Comparison of ENCODE assay signal across 10 cellular contexts in the genomic region with DNA sequence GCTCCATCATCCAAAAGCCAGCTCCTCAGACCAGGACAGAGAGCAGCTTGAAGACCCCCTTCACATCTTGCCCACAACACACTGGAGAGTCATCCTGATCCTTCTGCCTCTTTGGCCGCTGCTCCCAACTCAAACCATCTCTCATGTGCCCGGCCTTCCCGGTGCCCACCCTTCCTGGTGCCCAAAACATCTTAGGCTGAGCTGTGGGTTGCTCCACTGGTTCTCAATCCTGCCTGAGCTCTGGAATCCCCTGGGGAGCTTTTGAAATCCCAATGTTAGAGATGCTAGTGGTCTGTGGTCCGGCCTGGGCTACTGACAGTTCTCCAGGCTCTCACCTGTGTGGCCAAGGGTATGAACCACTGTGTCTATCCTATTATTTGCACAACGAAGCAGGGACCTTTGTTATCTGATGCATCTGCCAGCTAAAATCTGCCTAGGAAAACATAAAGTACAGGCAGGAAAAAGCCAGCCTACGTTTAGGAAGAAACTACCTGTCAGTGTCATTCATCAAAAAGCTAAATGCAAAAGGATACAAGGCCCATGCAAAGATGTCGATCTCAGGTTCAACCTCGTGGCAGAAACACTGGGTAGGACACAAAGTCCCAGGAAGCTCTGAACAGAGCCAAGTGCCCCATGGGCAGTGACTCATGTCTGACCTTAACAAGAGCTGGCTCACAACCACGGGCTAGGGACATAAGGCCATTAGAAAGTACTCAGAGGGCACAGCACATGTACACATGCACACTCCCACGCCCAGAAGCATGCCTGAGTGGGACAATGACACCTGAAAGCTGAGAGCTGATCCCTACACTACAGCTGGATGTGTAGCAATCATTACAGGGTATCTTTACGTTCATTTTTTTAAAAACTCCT. TPM values are rescaled to one million over a fixed set of nuclear protein-coding genes. Genes with fewer than 3 reads are reported as not detected.
A peak's percentile ranks its signal among the peaks of the same experiment; 100 is the strongest.
DNase-seq lines count a peak whose midpoint lies in the region; ATAC-seq and TF ChIP-seq lines count a peak whose summit lies in the region.
"Had no signal": no experiment of that assay in that cellular context is flagged by ENCODE, and none has a peak within 500 bp of the region (broad histone marks: within the 10 kb centered on the region; RNA-seq: fewer than 3 reads in every experiment).

No MANE protein-coding gene starts in this region.

- H3K36me3 ChIP-seq in neuronal stem cell (replicated peaks in 1 of 2; ENCODE audit: control insufficient read depth in 2 of 2, insufficient read depth in 2 of 2, low read length in 2 of 2) = no peaks in the 10 kb centered on the region

- H3K4ac ChIP-seq in neuronal stem cell (ENCODE audit: low read length) = no peak overlapping the region

- H3K4me1 Mint-ChIP-seq in CD14-positive monocyte = peaks cover 77% of the 10 kb centered on the region
- H3K4me1 Mint-ChIP-seq in nephron progenitor cell = peaks cover 43% of the 10 kb centered on the region
- H3K4me1 Mint-ChIP-seq in activated T-helper 2 cell treated with anti-CD3 and anti-CD28 coated beads, Interferon-gamma antibody, Interleukin-2, Interleukin-4, amounts not matched to agents 10 μg/mL and 5 μg/mL and 100 μg/mL, durations not matched to agents 14 hours and 24 hours and 36 hours (ENCODE audit: low read depth) = peaks cover under 1% of the 10 kb centered on the region
- H3K4me1 Mint-ChIP-seq: IgD-negative memory B cell had no signal

- no peak overlapping the region for H2AK5ac ChIP-seq in neuronal stem cell (ENCODE audit: low read depth, low read length)

- peaks cover 0 to 5% of the 10 kb centered on the region in 2 donors for H3K4me1 ChIP-seq in neuronal stem cell (ENCODE audit: control insufficient read depth in 2 of 2, insufficient read depth in 1 of 2, low read depth in 1 of 2, low read length in 2 of 2)

- H3K9ac ChIP-seq in neuronal stem cell (ENCODE audit: low read depth, low read length, poor library complexity) = no peak overlapping the region

- H3K4me2 ChIP-seq in neuronal stem cell (ENCODE audit: insufficient read depth, low read length, poor library complexity, severe bottlenecking) = no peak overlapping the region

- H3K36me3 Mint-ChIP-seq in CD14-positive monocyte (peaks cover 15 to 34% of the 10 kb centered on the region in 2 donors), nephron progenitor cell (ENCODE audit: low read depth) (peaks cover 9% of the 10 kb centered on the region)
- no peaks in the 10 kb centered on the region for H3K36me3 Mint-ChIP-seq in activated T-helper 2 cell treated with anti-CD3 and anti-CD28 coated beads, Interferon-gamma antibody, Interleukin-2, Interleukin-4, amounts not matched to agents 10 μg/mL and 5 μg/mL and 100 μg/mL, durations not matched to agents 14 hours and 24 hours and 36 hours (ENCODE audit: low read depth)
- H3K36me3 Mint-ChIP-seq: activated naive CD8-positive, alpha-beta T cell treated with anti-CD3 and anti-CD28 coated beads, Interleukin-2, amount 10 ng/mL, durations not matched to agents 7 days and 5 days; IgD-negative memory B cell had no signal

- no peak overlapping the region for H2BK15ac ChIP-seq in neuronal stem cell (ENCODE audit: low read length)

- no peaks in the 10 kb centered on the region for H3K9me3 ChIP-seq in neuronal stem cell (replicated peaks in 1 of 2; ENCODE audit: control insufficient read depth in 2 of 2, insufficient read depth in 1 of 2, low read depth in 1 of 2, low read length in 2 of 2)

- peak; percentile 56 for DNase-seq in CD14-positive monocyte (ENCODE audit: low spot score)
- DNase-seq in NCI-H2196 (lab: John Stamatoyannopoulos, UW; ENCODE audit: unreplicated experiment) = peak; percentile 61
- peak; percentile 76 for DNase-seq in epithelial cell of prostate (ENCODE audit: low read depth, low spot score)
- DNase-seq in nephron progenitor cell = no peak
- DNase-seq in neuronal stem cell (ENCODE audit: low spot score) = no peak
- no peak for DNase-seq in iPS-NIHi7 (ENCODE audit: extremely low spot score)
- DNase-seq in activated T-helper 2 cell treated with anti-CD3 and anti-CD28 coated beads, Interferon-gamma antibody, Interleukin-2, Interleukin-4, amounts not matched to agents 10 μg/mL and 5 μg/mL and 100 μg/mL, durations not matched to agents 14 hours and 24 hours and 36 hours (ENCODE audit: low spot score) = no peak
- DNase-seq: activated naive CD8-positive, alpha-beta T cell treated with anti-CD3 and anti-CD28 coated beads, Interleukin-2, amount 10 ng/mL, durations not matched to agents 7 days and 5 days had no signal

- WGBS in neuronal stem cell (ENCODE audit: extremely low coverage in 2 of 2, insufficient read length in 2 of 2, insufficient replicate concordance in 1 of 2), 2 donors = no CpG with 5 or more reads among the region's 11 CpGs

- no peak overlapping the region for H3K18ac ChIP-seq in neuronal stem cell (ENCODE audit: low read length)

- no peaks in the 10 kb centered on the region for H3K27me3 ChIP-seq in neuronal stem cell (ENCODE audit: control insufficient read depth in 3 of 3, insufficient read depth in 3 of 3, low read depth in 1 of 3, low read length in 3 of 3)

- H3K27ac ChIP-seq in epithelial cell of prostate = peak overlapping the region; percentile 68
- no peak overlapping the region for H3K27ac ChIP-seq in neuronal stem cell (replicated peaks; ENCODE audit: low read length)

- no peak overlapping the region for H2AFZ ChIP-seq in neuronal stem cell (ENCODE audit: low read length)

- H4K91ac ChIP-seq in neuronal stem cell (ENCODE audit: low read depth, low read length, poor library complexity) = no peak overlapping the region

- no peak overlapping the region for H2BK5ac ChIP-seq in neuronal stem cell (ENCODE audit: low read length)

- H3K27me3 Mint-ChIP-seq in CD14-positive monocyte (ENCODE audit: low read depth in 3 of 3) = peaks cover 0 to 2% (median 0%) of the 10 kb centered on the region in 3 donors
- H3K27me3 Mint-ChIP-seq in nephron progenitor cell (ENCODE audit: low read depth, poor library complexity) = peaks cover 2% of the 10 kb centered on the region
- H3K27me3 Mint-ChIP-seq in activated T-helper 2 cell treated with anti-CD3 and anti-CD28 coated beads, Interferon-gamma antibody, Interleukin-2, Interleukin-4, amounts not matched to agents 10 μg/mL and 5 μg/mL and 100 μg/mL, durations not matched to agents 14 hours and 24 hours and 36 hours (ENCODE audit: low read depth) = peaks cover 2% of the 10 kb centered on the region
- H3K27me3 Mint-ChIP-seq: activated naive CD8-positive, alpha-beta T cell treated with anti-CD3 and anti-CD28 coated beads, Interleukin-2, amount 10 ng/mL, durations not matched to agents 7 days and 5 days had no signal

- intact Hi-C loops in CD14-positive monocyte (cut with micrococcal nuclease) = no loop called here
- intact Hi-C loops in activated T-helper 2 cell treated with anti-CD3 and anti-CD28 coated beads, Interferon-gamma antibody, Interleukin-2, Interleukin-4, amounts not matched to agents 10 μg/mL and 5 μg/mL and 100 μg/mL, durations not matched to agents 14 hours and 24 hours and 36 hours (cut with micrococcal nuclease) = no loop called here

- H2BK12ac ChIP-seq in neuronal stem cell (ENCODE audit: low read length) = no peak overlapping the region

- no peak overlapping the region for H2BK120ac ChIP-seq in neuronal stem cell (ENCODE audit: low read depth, low read length)

- no peak overlapping the region for H3K23ac ChIP-seq in neuronal stem cell (ENCODE audit: low read depth, low read length, poor library complexity)

- no peak overlapping the region for H3K4me3 ChIP-seq in neuronal stem cell (ENCODE audit: low read length in 2 of 2)

- no peak for ATAC-seq in GM19397 (IDR thresholded peaks at IDR 0.05; ENCODE audit: unreplicated experiment)

- H3K9me3 Mint-ChIP-seq in CD14-positive monocyte = no peaks in the 10 kb centered on the region
- H3K9me3 Mint-ChIP-seq in nephron progenitor cell = no peaks in the 10 kb centered on the region
- no peaks in the 10 kb centered on the region for H3K9me3 Mint-ChIP-seq in activated T-helper 2 cell treated with anti-CD3 and anti-CD28 coated beads, Interferon-gamma antibody, Interleukin-2, Interleukin-4, amounts not matched to agents 10 μg/mL and 5 μg/mL and 100 μg/mL, durations not matched to agents 14 hours and 24 hours and 36 hours
- H3K9me3 Mint-ChIP-seq: activated naive CD8-positive, alpha-beta T cell treated with anti-CD3 and anti-CD28 coated beads, Interleukin-2, amount 10 ng/mL, durations not matched to agents 7 days and 5 days; IgD-negative memory B cell had no signal

- H3K4me3 Mint-ChIP-seq in CD14-positive monocyte (no peak overlapping the region), nephron progenitor cell (no peak overlapping the region)
- no peak overlapping the region for H3K4me3 Mint-ChIP-seq in activated T-helper 2 cell treated with anti-CD3 and anti-CD28 coated beads, Interferon-gamma antibody, Interleukin-2, Interleukin-4, amounts not matched to agents 10 μg/mL and 5 μg/mL and 100 μg/mL, durations not matched to agents 14 hours and 24 hours and 36 hours (ENCODE audit: low read depth)
- H3K4me3 Mint-ChIP-seq: activated naive CD8-positive, alpha-beta T cell treated with anti-CD3 and anti-CD28 coated beads, Interleukin-2, amount 10 ng/mL, durations not matched to agents 7 days and 5 days; IgD-negative memory B cell had no signal

- no peak overlapping the region for H4K8ac ChIP-seq in neuronal stem cell (ENCODE audit: low read depth, low read length)

- H3K27ac Mint-ChIP-seq in CD14-positive monocyte (peak overlapping the region in 3 of 7 donors; percentile 38 to 63 (median 42)), nephron progenitor cell (peak overlapping the region; percentile 19)
- no peak overlapping the region for H3K27ac Mint-ChIP-seq in activated T-helper 2 cell treated with anti-CD3 and anti-CD28 coated beads, Interferon-gamma antibody, Interleukin-2, Interleukin-4, amounts not matched to agents 10 μg/mL and 5 μg/mL and 100 μg/mL, durations not matched to agents 14 hours and 24 hours and 36 hours
- H3K27ac Mint-ChIP-seq: activated naive CD8-positive, alpha-beta T cell treated with anti-CD3 and anti-CD28 coated beads, Interleukin-2, amount 10 ng/mL, durations not matched to agents 7 days and 5 days had no signal

- H3K79me1 ChIP-seq in neuronal stem cell (ENCODE audit: low read depth, low read length) = peaks cover 2% of the 10 kb centered on the region

- TF ChIP-seq CTCF in CD14-positive monocyte (IDR thresholded peaks at IDR 0.05) (no peak), nephron progenitor cell (IDR thresholded peaks at IDR 0.05) (no peak)

- H3K14ac ChIP-seq in neuronal stem cell (ENCODE audit: low read length) = no peak overlapping the region

RNA-seq across cellular contexts. Expression of gene TBC1D8, which starts 30.8 kb away (rescaled TPM):
- 10 to 100 TPM; 16.1 to 22.4 TPM for polyA plus RNA-seq in CD14-positive monocyte
- polyA plus RNA-seq in neuronal stem cell (2013, experiment 1 of 2) = 2.7 TPM
- polyA plus RNA-seq in neuronal stem cell (2013, experiment 2 of 2) = 2.9 TPM
- total RNA-seq in activated T-helper 2 cell treated with anti-CD3 and anti-CD28 coated beads, Interferon-gamma antibody, Interleukin-2, Interleukin-4, amounts not matched to agents 10 μg/mL and 5 μg/mL and 100 μg/mL, durations not matched to agents 14 hours and 24 hours and 36 hours = 0.87 and 1.3 TPM in 2 replicates

Comparison
In these comparisons a context has a peak if more than half of its experiments do, and no peak if none do; other contexts are left out.
1. DNase-seq: peak in CD14-positive monocyte (single experiment), NCI-H2196 (single experiment) and epithelial cell of prostate (single experiment); none in nephron progenitor cell (single experiment), neuronal stem cell (single experiment), iPS-NIHi7 (single experiment) and activated T-helper 2 cell treated with anti-CD3 and anti-CD28 coated beads, Interferon-gamma antibody, Interleukin-2, Interleukin-4, amounts not matched to agents 10 μg/mL and 5 μg/mL and 100 μg/mL, durations not matched to agents 14 hours and 24 hours and 36 hours (single experiment).